In the genomic region with DNA sequence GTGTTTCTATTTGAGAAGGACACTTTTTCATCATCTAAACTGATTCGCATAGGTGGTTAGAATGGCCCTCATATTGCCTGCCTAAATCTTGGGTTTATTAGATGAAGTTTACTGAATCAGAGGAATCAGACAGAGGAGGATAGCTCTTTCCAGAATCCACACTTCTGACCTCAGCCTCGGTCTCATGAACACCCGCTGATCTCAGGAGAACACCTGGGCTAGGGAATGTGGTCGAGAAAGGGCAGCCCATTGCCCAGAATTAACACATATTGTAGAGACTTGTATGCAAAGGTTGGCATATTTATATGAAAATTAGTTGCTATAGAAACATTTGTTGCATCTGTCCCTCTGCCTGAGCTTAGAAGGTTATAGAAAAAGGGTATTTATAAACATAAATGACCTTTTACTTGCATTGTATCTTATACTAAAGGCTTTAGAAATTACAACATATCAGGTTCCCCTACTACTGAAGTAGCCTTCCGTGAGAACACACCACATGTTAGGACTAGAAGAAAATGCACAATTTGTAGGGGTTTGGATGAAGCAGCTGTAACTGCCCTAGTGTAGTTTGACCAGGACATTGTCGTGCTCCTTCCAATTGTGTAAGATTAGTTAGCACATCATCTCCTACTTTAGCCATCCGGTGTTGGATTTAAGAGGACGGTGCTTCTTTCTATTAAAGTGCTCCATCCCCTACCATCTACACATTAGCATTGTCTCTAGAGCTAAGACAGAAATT, we compare ENCODE assay signal across 26 cellular contexts.
DNase-seq lines count a peak whose midpoint lies in the region; ATAC-seq, FAIRE-seq and TF ChIP-seq lines count a peak whose summit lies in the region.
"Had no signal": no experiment of that assay in that cellular context is flagged by ENCODE, and none has a peak within 500 bp of the region (broad histone marks: within the 10 kb centered on the region; RNA-seq: fewer than 3 reads in every experiment).

No MANE protein-coding gene starts in this region.

- TF ChIP-seq RAD21 in IMR-90 (IDR thresholded peaks at IDR 0.05; ENCODE audit: low read length): no peak

- peaks cover 16% of the 10 kb centered on the region for H3K36me3 Mint-ChIP-seq in brain
- H3K36me3 Mint-ChIP-seq: CD14-positive monocyte had no signal

- peak overlapping the region; percentile 100 for H4K5ac ChIP-seq in IMR-90 (ENCODE audit: low read depth, low read length)

- dilution Hi-C loops in IMR-90 (cut with HindIII; ENCODE audit: low sequenced_read_pairs, unreplicated experiment): no loop called here
- dilution Hi-C loops in keratinocyte (cut with MboI; ENCODE audit: extremely low pct_ligation_motif_present, low sequenced_read_pairs): no loop called here

- H2BK5ac ChIP-seq in IMR-90 (ENCODE audit: low read depth, low read length, poor library complexity, severe bottlenecking): peak overlapping the region; percentile 100

- POLR2A ChIA-PET in IMR-90 (lab: Charles Lee; ENCODE audit: unreplicated experiment): interaction anchor here (0.9 to 1.3 kb wide), 2 partner anchors 17 to 20 kb away, joined by 3 read pairs; no protein-coding TSS in a partner anchor

- no peak for TF ChIP-seq EP300 in sigmoid colon (IDR thresholded peaks at IDR 0.05)

- peak overlapping the region; percentile 96 for H3K14ac ChIP-seq in IMR-90 (replicated peaks; ENCODE audit: low read depth, low read length)

- H3K18ac ChIP-seq in IMR-90 (ENCODE audit: low read depth, low read length): peak overlapping the region; percentile 100

- H3K9me3 ChIP-seq in IMR-90 (ENCODE audit: control insufficient read depth, insufficient read depth, low read length) (no peaks in the 10 kb centered on the region), keratinocyte (ENCODE audit: control insufficient read depth, low read depth, low read length) (no peaks in the 10 kb centered on the region), sigmoid colon (no peaks in the 10 kb centered on the region)
- H3K9me3 ChIP-seq: A549, ascending aorta, colonic mucosa, vagina had no signal

- TF ChIP-seq POLR2A in IMR-90 (IDR thresholded peaks at IDR 0.05; ENCODE audit: low read depth, low read length): no peak; the same call in 1 of the 2 replicates
- no peak for TF ChIP-seq POLR2A in sigmoid colon (IDR thresholded peaks at IDR 0.05)

- intact Hi-C loops in IMR-90 (cut with micrococcal nuclease) (loop anchor here (1.0 to 5.0 kb wide), 4 partner anchors 95 to 207 kb away; no protein-coding TSS in a partner anchor), sigmoid colon (cut with DNase I) (no loop called here)

- H3K4me2 ChIP-seq in IMR-90 (ENCODE audit: low read depth, low read length): peak overlapping the region; percentile 33; the same call in 1 of the 2 replicates
- H3K4me2 ChIP-seq in keratinocyte (ENCODE audit: control insufficient read depth, extremely low read depth, insufficient read depth, low read depth, low read length): peak overlapping the region; percentile 64
- H3K4me2 ChIP-seq: neural progenitor cell had no signal

- peak overlapping the region; percentile 98 for H2BK120ac ChIP-seq in IMR-90 (ENCODE audit: low read depth, low read length)

- H3K9me1 ChIP-seq in IMR-90 (ENCODE audit: insufficient read depth, low read length) (peaks cover 23% of the 10 kb centered on the region), keratinocyte (ENCODE audit: control insufficient read depth, extremely low read depth, insufficient read depth, low read length) (no peaks in the 10 kb centered on the region)

- H3K27me3 Mint-ChIP-seq in brain: no peaks in the 10 kb centered on the region

- H3K4ac ChIP-seq in IMR-90 (ENCODE audit: low read depth, low read length): peak overlapping the region; percentile 96

- peak overlapping the region; percentile 47 for H2AK9ac ChIP-seq in IMR-90 (replicated peaks; ENCODE audit: low read depth, low read length, poor library complexity)

- peaks cover 21% of the 10 kb centered on the region for H3K4me1 Mint-ChIP-seq in brain
- H3K4me1 Mint-ChIP-seq: CD14-positive monocyte had no signal

- CTCF ChIA-PET in IMR-90 (lab: Yijun Ruan, JAX): interaction anchor here (0.8 to 1.7 kb wide), 2 partner anchors 35 to 225 kb away, joined by 4 to 7 read pairs; no protein-coding TSS in a partner anchor

- no peak for ATAC-seq in IMR-90 (ENCODE audit: low read depth)
- no peak for ATAC-seq in GM21576 (IDR thresholded peaks at IDR 0.05; ENCODE audit: unreplicated experiment)

- no CpG with 5 or more reads among the region's 8 CpGs for WGBS in IMR-90 (ENCODE audit: extremely low coverage in 2 of 2, insufficient read length in 1 of 2), 2 experiments
- 88% methylated on average over 8 of the region's 8 CpGs for WGBS in sigmoid colon, 2 donors

- H3K27ac ChIP-seq in ACC112 (ENCODE audit: low read depth, low read length): peak overlapping the region; percentile 75
- H3K27ac ChIP-seq in IMR-90 (ENCODE audit: insufficient read depth, low read length): peak overlapping the region; percentile 100
- H3K27ac ChIP-seq in keratinocyte (ENCODE audit: control insufficient read depth, insufficient read depth, low read length): peak overlapping the region; percentile 86
- H3K27ac ChIP-seq in sigmoid colon: peak overlapping the region in 1 of 4 donors; percentile 15
- H3K27ac ChIP-seq: ascending aorta, colonic mucosa, neural progenitor cell, vagina had no signal

- H3K23ac ChIP-seq in IMR-90 (ENCODE audit: low read depth, low read length): peak overlapping the region; percentile 91

- peak overlapping the region; percentile 22 to 92 for H4K8ac ChIP-seq in IMR-90 (ENCODE audit: low read depth in 2 of 2, low read length in 2 of 2)

- peak overlapping the region; percentile 96 for H4K91ac ChIP-seq in IMR-90 (ENCODE audit: insufficient read depth, low read depth, low read length)

- H3K27ac Mint-ChIP-seq in brain: peak overlapping the region in 3 of 5 experiments; percentile 31 to 84 (median 37)
- H3K27ac Mint-ChIP-seq: CD14-positive monocyte, neural progenitor cell had no signal

- H3K9ac ChIP-seq in IMR-90 (ENCODE audit: low read depth, low read length) (peak overlapping the region; percentile 72), keratinocyte (ENCODE audit: control insufficient read depth, extremely low read depth, insufficient read depth, low read length) (peak overlapping the region; percentile 29)
- H3K9ac ChIP-seq: neural progenitor cell had no signal

- H3K36me3 ChIP-seq in ACC112 (ENCODE audit: insufficient read depth, low read length) (no peaks in the 10 kb centered on the region), IMR-90 (ENCODE audit: control insufficient read depth, insufficient read depth, low read length) (peaks cover 31% of the 10 kb centered on the region), keratinocyte (ENCODE audit: control insufficient read depth in 2 of 2, extremely low read depth in 1 of 2, insufficient read depth in 2 of 2, low read length in 2 of 2) (no peaks in the 10 kb centered on the region), sigmoid colon (no peaks in the 10 kb centered on the region)
- H3K36me3 ChIP-seq: ascending aorta, colonic mucosa, neural progenitor cell had no signal

- H3K79me2 ChIP-seq in ACC112 (ENCODE audit: control insufficient read depth, insufficient read depth, low read length, unreplicated experiment): no peaks in the 10 kb centered on the region
- H3K79me2 ChIP-seq in keratinocyte (ENCODE audit: control insufficient read depth, insufficient read depth, low read length): no peaks in the 10 kb centered on the region

- FAIRE-seq in keratinocyte (lab: Jason Lieb, UNC): peak; percentile 41
- FAIRE-seq: A549, endometrium, frontal cortex, GM12878 had no signal

- no TSS peak for BruUV-seq in IMR-90 (replicated peaks; lab: Mats Ljungman, UMichigan)

- H4K20me1 ChIP-seq in IMR-90 (ENCODE audit: insufficient read depth, low read length): no peaks in the 10 kb centered on the region
- H4K20me1 ChIP-seq in keratinocyte (ENCODE audit: control insufficient read depth, extremely low read depth, insufficient read depth, low read length): no peaks in the 10 kb centered on the region

- H3K4me3 ChIP-seq in ACC112 (ENCODE audit: low read depth, low read length): no peak overlapping the region
- H3K4me3 ChIP-seq in IMR-90 (ENCODE audit: insufficient read depth, low read depth, low read length): no peak overlapping the region
- no peak overlapping the region for H3K4me3 ChIP-seq in keratinocyte (ENCODE audit: control insufficient read depth in 2 of 3, extremely low read depth in 1 of 3, insufficient read depth in 2 of 3, low read depth in 1 of 3, low read length in 3 of 3)
- H3K4me3 ChIP-seq in sigmoid colon: no peak overlapping the region
- H3K4me3 ChIP-seq: A549, ascending aorta, colonic mucosa, GM12878, neural progenitor cell, vagina had no signal

- H3K4me1 ChIP-seq in ACC112 (ENCODE audit: control insufficient read depth, insufficient read depth, low read length, unreplicated experiment): peaks cover 33% of the 10 kb centered on the region
- H3K4me1 ChIP-seq in IMR-90 (ENCODE audit: control insufficient read depth, insufficient read depth, low read length): peaks cover 41% of the 10 kb centered on the region
- H3K4me1 ChIP-seq in keratinocyte (ENCODE audit: control insufficient read depth, extremely low read depth, insufficient read depth, low read length): peaks cover 38% of the 10 kb centered on the region
- H3K4me1 ChIP-seq in sigmoid colon: peaks cover 0 to 22% (median 0%) of the 10 kb centered on the region in 4 donors
- H3K4me1 ChIP-seq: ascending aorta, colonic mucosa, vagina had no signal

- H3K79me1 ChIP-seq in IMR-90 (ENCODE audit: low read depth in 1 of 2, low read length in 2 of 2): peaks cover 0 to 35% of the 10 kb centered on the region in 2 experiments; a peak in 2 of 4 replicates

- H3K4me3 Mint-ChIP-seq in brain: no peak overlapping the region
- H3K4me3 Mint-ChIP-seq: CD14-positive monocyte, neural progenitor cell had no signal

- peak overlapping the region; percentile 65 for H3K56ac ChIP-seq in IMR-90 (ENCODE audit: extremely low read depth, insufficient read depth, low read length)

- no peak overlapping the region for H2AFZ ChIP-seq in ACC112 (ENCODE audit: low read length, unreplicated experiment)
- H2AFZ ChIP-seq in IMR-90 (replicated peaks; ENCODE audit: low read length, poor library complexity): no peak overlapping the region
- H2AFZ ChIP-seq in keratinocyte (ENCODE audit: control insufficient read depth, low read length): no peak overlapping the region
- H2AFZ ChIP-seq: neural progenitor cell had no signal

- in situ Hi-C loops in IMR-90 (cut with MboI; ENCODE audit: low sequenced_read_pairs): no loop called here

- no peaks in the 10 kb centered on the region for H3K27me3 ChIP-seq in ACC112 (ENCODE audit: insufficient read depth, low read length)
- H3K27me3 ChIP-seq in IMR-90 (ENCODE audit: control insufficient read depth, insufficient read depth, low read length): no peaks in the 10 kb centered on the region
- no peaks in the 10 kb centered on the region for H3K27me3 ChIP-seq in keratinocyte (ENCODE audit: control insufficient read depth, extremely low read depth, insufficient read depth, low read length)
- no peaks in the 10 kb centered on the region for H3K27me3 ChIP-seq in sigmoid colon
- H3K27me3 ChIP-seq: ascending aorta, colonic mucosa, neural progenitor cell, vagina had no signal

- H3K9me3 Mint-ChIP-seq in brain: peaks cover 0 to 4% (median 0%) of the 10 kb centered on the region in 5 experiments

- peak overlapping the region; percentile 96 for H2AK5ac ChIP-seq in IMR-90 (ENCODE audit: low read depth, low read length)

- TF ChIP-seq CTCF in IMR-90 (conservative IDR thresholded peaks at IDR 0.05; ENCODE audit: low read depth, low read length): no peak
- no peak for TF ChIP-seq CTCF in brain (conservative IDR thresholded peaks at IDR 0.05)
- no peak for TF ChIP-seq CTCF in keratinocyte (optimal IDR thresholded peaks at IDR 0.05 in 1 of 3, IDR thresholded peaks at IDR 0.05 in 1 of 3, conservative IDR thresholded peaks at IDR 0.05 in 1 of 3; ENCODE audit: extremely low read depth in 1 of 3, insufficient read depth in 2 of 3, low read length in 3 of 3)
- TF ChIP-seq CTCF in sigmoid colon (IDR thresholded peaks at IDR 0.05): no peak

- peak; percentile 66 for DNase-seq in IMR-90
- no peak for DNase-seq in keratinocyte (ENCODE audit: low read depth, low spot score)
- no peak for DNase-seq in sigmoid colon
- no peak for DNase-seq in SK-N-DZ (ENCODE audit: low spot score)
- no peak for DNase-seq in NCI-H2081 (lab: John Stamatoyannopoulos, UW)
- DNase-seq: activated CD4-positive, alpha-beta T cell treated with anti-CD3 and anti-CD28 coated beads, Interleukin-2, amount 50 U/mL, for 1 hour; activated CD8-positive, alpha-beta memory T cell treated with anti-CD3 and anti-CD28 coated beads, Interleukin-2, amount 50 U/mL, for 48 hours; activated gamma-delta T cell treated with Interleukin-2 at 50 U/mL for 16 hours; colonic mucosa; DMS 273 treated with DMSO at 0.1 percent for 48 hours; KBM-7; MV-4-11; NCI-H510A treated with DMSO at 0.1 percent for 48 hours; RPMI8226; T-helper 1 cell had no signal

- peak overlapping the region; percentile 99 for H2BK20ac ChIP-seq in IMR-90 (ENCODE audit: low read depth, low read length)

- peak overlapping the region; percentile 76 for H2BK15ac ChIP-seq in IMR-90 (ENCODE audit: low read depth, low read length)
